In the genomic region with DNA sequence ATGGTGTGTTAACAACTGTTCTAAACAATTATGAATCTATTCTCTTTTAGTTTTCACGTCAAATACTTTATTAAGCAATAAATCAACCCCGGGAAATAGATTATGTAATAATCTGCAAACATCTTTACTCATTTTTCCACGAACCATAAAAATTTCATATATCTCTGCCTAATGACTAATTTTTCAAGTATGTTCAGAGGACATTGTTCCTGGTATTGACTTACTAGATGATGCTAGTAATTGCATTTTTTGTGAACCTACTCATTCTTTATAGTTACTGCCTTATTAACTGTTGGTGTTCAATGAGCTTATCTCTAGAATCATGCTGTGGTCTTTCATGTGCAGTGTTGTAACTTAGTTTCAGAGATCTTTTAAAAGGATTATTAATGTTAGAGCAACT, we compare ENCODE assay signal across 15 cellular contexts. TPM values are rescaled to one million over a fixed set of nuclear protein-coding genes. Genes with fewer than 3 reads are reported as not detected.
DNase-seq lines count a peak whose midpoint lies in the region; TF ChIP-seq lines count a peak whose summit lies in the region.
"Had no signal": no experiment of that assay in that cellular context is flagged by ENCODE, and none has a peak within 500 bp of the region (broad histone marks: within the 10 kb centered on the region; RNA-seq: fewer than 3 reads in every experiment).

No MANE protein-coding gene starts in this region.

- intact Hi-C loops in MCF 10A (cut with micrococcal nuclease) (loop anchor here (2.0 to 5.0 kb wide), 2 partner anchors 40 to 93 kb away; partner anchors contain the start of gene FBN2), breast epithelium (cut with DNase I; ENCODE audit: low total_unique reads) (no loop called here), esophagus squamous epithelium (cut with DNase I) (no loop called here)

- H3K36me3 Mint-ChIP-seq in MCF 10A (ENCODE audit: insufficient read depth, unreplicated experiment): no peaks in the 10 kb centered on the region

- POLR2A ChIA-PET in MCF 10A (lab: Yijun Ruan, JAX): interaction anchor here (0.6 to 1.3 kb wide), 6 partner anchors 9 to 96 kb away, joined by 3 to 7 read pairs (median 3); partner anchors contain the start of gene FBN2

- CTCF ChIA-PET in MCF 10A (lab: Yijun Ruan, JAX): interaction anchor here (0.6 to 0.7 kb wide), 2 partner anchors 47 to 104 kb away, joined by 3 read pairs; no protein-coding TSS in a partner anchor

- H3K36me3 ChIP-seq in breast epithelium: no peaks in the 10 kb centered on the region
- H3K36me3 ChIP-seq in esophagus squamous epithelium: no peaks in the 10 kb centered on the region
- H3K36me3 ChIP-seq: cardiac muscle cell, WERI-Rb-1 had no signal

- no peak overlapping the region for H3K4me3 Mint-ChIP-seq in MCF 10A (ENCODE audit: unreplicated experiment)

- peak overlapping the region; percentile 73 for H3K27ac Mint-ChIP-seq in MCF 10A (ENCODE audit: low read depth, unreplicated experiment)

- DNase-seq in MCF 10A (ENCODE audit: unreplicated experiment) (peak; percentile 70), breast epithelium (ENCODE audit: low spot score in 2 of 2) (no peak), astrocyte of the hippocampus (ENCODE audit: low read depth, low spot score) (peak; percentile 10), glomerular endothelial cell (ENCODE audit: extremely low read depth, low read depth, low spot score) (peak; percentile 16), SW480 (ENCODE audit: low spot score) (no peak), GM10266 (ENCODE audit: extremely low spot score) (no peak), 8988T (no peak), esophagus squamous epithelium (lab: John Stamatoyannopoulos, UW) (no peak)
- DNase-seq: activated gamma-delta T cell, mesendoderm, nucleus accumbens, WERI-Rb-1 had no signal

- H3K9me3 ChIP-seq in breast epithelium (no peaks in the 10 kb centered on the region), esophagus squamous epithelium (no peaks in the 10 kb centered on the region)

- no peaks in the 10 kb centered on the region for H3K4me1 ChIP-seq in breast epithelium
- H3K4me1 ChIP-seq in esophagus squamous epithelium: no peaks in the 10 kb centered on the region

- H3K27ac ChIP-seq in breast epithelium (no peak overlapping the region), esophagus squamous epithelium (no peak overlapping the region)
- H3K27ac ChIP-seq: 22Rv1, cardiac muscle cell, skin epidermis, WERI-Rb-1 had no signal

- BruUV-seq in MCF 10A (replicated peaks; lab: Mats Ljungman, UMichigan): no TSS peak

- TF ChIP-seq CTCF in MCF 10A (IDR thresholded peaks at IDR 0.05; ENCODE audit: unreplicated experiment): no peak
- TF ChIP-seq CTCF in breast epithelium (IDR thresholded peaks at IDR 0.05): no peak
- no peak for TF ChIP-seq CTCF in GM10266 (IDR thresholded peaks at IDR 0.05; ENCODE audit: control insufficient read depth, insufficient read depth, low read depth, missing control alignments)
- TF ChIP-seq CTCF in esophagus squamous epithelium (IDR thresholded peaks at IDR 0.05): no peak

- no peaks in the 10 kb centered on the region for H3K27me3 ChIP-seq in breast epithelium
- no peaks in the 10 kb centered on the region for H3K27me3 ChIP-seq in esophagus squamous epithelium
- H3K27me3 ChIP-seq: cardiac muscle cell had no signal

- TF ChIP-seq POLR2A in breast epithelium (IDR thresholded peaks at IDR 0.05) (no peak), esophagus squamous epithelium (IDR thresholded peaks at IDR 0.05) (no peak)

- H3K27me3 Mint-ChIP-seq in MCF 10A (ENCODE audit: insufficient read depth, unreplicated experiment): no peaks in the 10 kb centered on the region

- 29 to 30% methylated on average over 3 of the region's 3 CpGs for WGBS in esophagus squamous epithelium, 2 donors

- H3K9me3 Mint-ChIP-seq in MCF 10A (ENCODE audit: unreplicated experiment): no peaks in the 10 kb centered on the region

- peaks cover 26% of the 10 kb centered on the region for H3K4me1 Mint-ChIP-seq in MCF 10A (ENCODE audit: insufficient read depth, unreplicated experiment)

- H3K4me3 ChIP-seq in breast epithelium: no peak overlapping the region
- no peak overlapping the region for H3K4me3 ChIP-seq in esophagus squamous epithelium
- H3K4me3 ChIP-seq: cardiac muscle cell, skin epidermis had no signal

RNA-seq across cellular contexts. Expression of gene FBN2, which starts 41.1 kb away (rescaled TPM):
- total RNA-seq in MCF 10A (2022): 193 and 236 TPM in 2 replicates
- 1 to 10 TPM in 2 of 3 donors, under 1 TPM in 1; 0.88 to 7.5 (median 1.8) TPM for total RNA-seq in breast epithelium
- 21.4 and 41.2 TPM in 2 replicates for total RNA-seq in glomerular endothelial cell
- total RNA-seq in esophagus squamous epithelium: 1 to 10 TPM in 2 of 4 donors, under 1 TPM in 2; 0.57 to 4.4 (median 1.6) TPM

Comparison
In these comparisons a context has a peak if more than half of its experiments do, and no peak if none do; other contexts are left out.
1. DNase-seq: peak in MCF 10A (single experiment), astrocyte of the hippocampus (single experiment) and glomerular endothelial cell (single experiment); none in breast epithelium (0 of 2), SW480 (single experiment), GM10266 (single experiment), 8988T (single experiment) and esophagus squamous epithelium (single experiment).